Comparison of ENCODE assay signal across 11 cellular contexts in the genomic region with DNA sequence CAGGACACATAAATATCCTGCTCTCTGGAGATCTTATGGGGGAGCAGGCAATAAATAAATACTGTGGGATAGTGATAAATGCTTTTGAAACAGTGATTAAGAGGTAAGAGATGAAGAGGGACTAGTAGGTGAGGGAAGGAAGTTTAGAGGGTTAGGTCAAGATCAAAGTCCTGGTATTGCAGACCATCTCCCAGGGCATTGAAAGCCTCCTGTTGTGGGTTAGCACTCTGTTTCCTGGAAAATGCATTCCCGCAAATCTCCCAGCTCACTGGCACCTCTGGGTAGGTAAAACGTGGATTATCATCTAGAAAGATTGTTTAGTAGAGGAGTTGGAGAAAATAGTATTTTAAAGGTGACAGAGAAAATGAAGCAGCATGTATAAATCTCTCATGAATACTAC. TPM values are rescaled to one million over a fixed set of nuclear protein-coding genes. Genes with fewer than 3 reads are reported as not detected.
DNase-seq lines count a peak whose midpoint lies in the region; ATAC-seq and TF ChIP-seq lines count a peak whose summit lies in the region.
"Had no signal": no experiment of that assay in that cellular context is flagged by ENCODE, and none has a peak within 500 bp of the region (broad histone marks: within the 10 kb centered on the region; RNA-seq: fewer than 3 reads in every experiment).

No MANE protein-coding gene starts in this region.

- H3K4me1 ChIP-seq in ACC112 (ENCODE audit: control insufficient read depth, insufficient read depth, low read length, unreplicated experiment) (peaks cover 18% of the 10 kb centered on the region), GM23338 (ENCODE audit: insufficient read depth) (peaks cover 50% of the 10 kb centered on the region)

- ATAC-seq in GM23338: no peak
- no peak for ATAC-seq in activated naive CD8-positive, alpha-beta T cell treated with anti-CD3 and anti-CD28 coated beads, Interleukin-2, amount 50 U/mL, for 24 hours
- ATAC-seq in memory B cell (ENCODE audit: low read depth): no peak
- no peak for ATAC-seq in GM18907 (IDR thresholded peaks at IDR 0.05; ENCODE audit: unreplicated experiment)
- ATAC-seq in HG03469 (IDR thresholded peaks at IDR 0.05; ENCODE audit: unreplicated experiment): no peak
- ATAC-seq: heart left ventricle had no signal

- H3K9me3 Mint-ChIP-seq in GM23338 (no peaks in the 10 kb centered on the region; the same call in 2 of the 3 replicates), memory B cell (no peaks in the 10 kb centered on the region)
- H3K9me3 Mint-ChIP-seq in activated naive CD8-positive, alpha-beta T cell treated with anti-CD3 and anti-CD28 coated beads, Interleukin-2, amount 50 U/mL, for 24 hours: no peaks in the 10 kb centered on the region

- no peaks in the 10 kb centered on the region for H3K9me2 ChIP-seq in GM23338 (ENCODE audit: insufficient read depth)

- peak overlapping the region; percentile 93 for H3K4me3 Mint-ChIP-seq in GM23338
- H3K4me3 Mint-ChIP-seq in activated naive CD8-positive, alpha-beta T cell treated with anti-CD3 and anti-CD28 coated beads, Interleukin-2, amount 50 U/mL, for 24 hours: peak overlapping the region; percentile 92
- H3K4me3 Mint-ChIP-seq in memory B cell: peak overlapping the region; percentile 90

- no peaks in the 10 kb centered on the region for H3K36me3 ChIP-seq in ACC112 (ENCODE audit: insufficient read depth, low read length)
- no peaks in the 10 kb centered on the region for H3K36me3 ChIP-seq in GM23338 (ENCODE audit: insufficient read depth)
- H3K36me3 ChIP-seq: heart left ventricle had no signal

- H3K27me3 Mint-ChIP-seq in GM23338 (ENCODE audit: insufficient read depth, low read depth, poor library complexity) (peaks cover 31% of the 10 kb centered on the region), memory B cell (no peaks in the 10 kb centered on the region)
- H3K27me3 Mint-ChIP-seq in activated naive CD8-positive, alpha-beta T cell treated with anti-CD3 and anti-CD28 coated beads, Interleukin-2, amount 50 U/mL, for 24 hours: peaks cover 6% of the 10 kb centered on the region

- H3K4me2 ChIP-seq in GM23338: peak overlapping the region; percentile 91

- H3K27ac Mint-ChIP-seq in GM23338: no peak overlapping the region
- no peak overlapping the region for H3K27ac Mint-ChIP-seq in activated naive CD8-positive, alpha-beta T cell treated with anti-CD3 and anti-CD28 coated beads, Interleukin-2, amount 50 U/mL, for 24 hours
- H3K27ac Mint-ChIP-seq in memory B cell: peak overlapping the region; percentile 89

- no peak for TF ChIP-seq POLR2A in erythroblast (IDR thresholded peaks at IDR 0.05; ENCODE audit: low read length)

- H3F3A ChIP-seq in GM23338 (replicated peaks; ENCODE audit: low read depth): no peaks in the 10 kb centered on the region; the same call in 1 of the 2 replicates

- H3K27ac ChIP-seq in ACC112 (ENCODE audit: low read depth, low read length) (no peak overlapping the region), GM23338 (ENCODE audit: low read depth) (no peak overlapping the region)

- DNase-seq in GM23338 (ENCODE audit: low spot score): no peak
- DNase-seq in activated naive CD8-positive, alpha-beta T cell treated with anti-CD3 and anti-CD28 coated beads, Interleukin-2, amount 50 U/mL, for 24 hours: no peak
- no peak for DNase-seq in memory B cell (ENCODE audit: low spot score in 2 of 2)
- no peak for DNase-seq in erythroblast (lab: John Stamatoyannopoulos, UW)
- no peak for DNase-seq in hippocampal formation (lab: John Stamatoyannopoulos, UW)
- DNase-seq: DMS79 treated with DMSO at 0.1 percent for 48 hours, heart left ventricle, NCI-H2081 had no signal

- H4K20me1 ChIP-seq in GM23338 (replicated peaks; ENCODE audit: insufficient read depth): peaks cover 2% of the 10 kb centered on the region; the same call in 1 of the 2 replicates

- H2AFZ ChIP-seq in ACC112 (ENCODE audit: low read length, unreplicated experiment) (no peak overlapping the region), GM23338 (no peak overlapping the region)

- H3K79me2 ChIP-seq in ACC112 (ENCODE audit: control insufficient read depth, insufficient read depth, low read length, unreplicated experiment) (peaks cover 55% of the 10 kb centered on the region), GM23338 (replicated peaks; ENCODE audit: insufficient read depth) (peaks cover 60% of the 10 kb centered on the region)

- no peaks in the 10 kb centered on the region; the same call in 2 of the 3 replicates for H3K36me3 Mint-ChIP-seq in GM23338 (ENCODE audit: low read depth)
- peaks cover 2% of the 10 kb centered on the region for H3K36me3 Mint-ChIP-seq in activated naive CD8-positive, alpha-beta T cell treated with anti-CD3 and anti-CD28 coated beads, Interleukin-2, amount 50 U/mL, for 24 hours (ENCODE audit: low read depth)
- H3K36me3 Mint-ChIP-seq in memory B cell: no peaks in the 10 kb centered on the region

- H3K4me3 ChIP-seq in ACC112 (ENCODE audit: low read depth, low read length) (peak overlapping the region; percentile 80), GM23338 (peak overlapping the region; percentile 84)

- H3K4me1 Mint-ChIP-seq in GM23338 (peaks cover 46% of the 10 kb centered on the region), memory B cell (peaks cover 41% of the 10 kb centered on the region)
- peaks cover 47% of the 10 kb centered on the region for H3K4me1 Mint-ChIP-seq in activated naive CD8-positive, alpha-beta T cell treated with anti-CD3 and anti-CD28 coated beads, Interleukin-2, amount 50 U/mL, for 24 hours

- no peaks in the 10 kb centered on the region for H3K27me3 ChIP-seq in ACC112 (ENCODE audit: insufficient read depth, low read length)
- H3K27me3 ChIP-seq in GM23338 (ENCODE audit: insufficient read depth): peaks cover 41% of the 10 kb centered on the region

- no peak for TF ChIP-seq CTCF in GM23338 (conservative IDR thresholded peaks at IDR 0.05; ENCODE audit: low read depth in 2 of 2)

TF ChIP-seq in GM23338, 12 proteins besides CTCF, POLR2A, EP300 and RAD21 (continues in another document):
- no peak for TF ChIP-seq JUNB (IDR thresholded peaks at IDR 0.05; ENCODE audit: unreplicated experiment)
- no peak for TF ChIP-seq NANOG (IDR thresholded peaks at IDR 0.05; ENCODE audit: borderline replicate concordance)
- TF ChIP-seq, protein P1, sequence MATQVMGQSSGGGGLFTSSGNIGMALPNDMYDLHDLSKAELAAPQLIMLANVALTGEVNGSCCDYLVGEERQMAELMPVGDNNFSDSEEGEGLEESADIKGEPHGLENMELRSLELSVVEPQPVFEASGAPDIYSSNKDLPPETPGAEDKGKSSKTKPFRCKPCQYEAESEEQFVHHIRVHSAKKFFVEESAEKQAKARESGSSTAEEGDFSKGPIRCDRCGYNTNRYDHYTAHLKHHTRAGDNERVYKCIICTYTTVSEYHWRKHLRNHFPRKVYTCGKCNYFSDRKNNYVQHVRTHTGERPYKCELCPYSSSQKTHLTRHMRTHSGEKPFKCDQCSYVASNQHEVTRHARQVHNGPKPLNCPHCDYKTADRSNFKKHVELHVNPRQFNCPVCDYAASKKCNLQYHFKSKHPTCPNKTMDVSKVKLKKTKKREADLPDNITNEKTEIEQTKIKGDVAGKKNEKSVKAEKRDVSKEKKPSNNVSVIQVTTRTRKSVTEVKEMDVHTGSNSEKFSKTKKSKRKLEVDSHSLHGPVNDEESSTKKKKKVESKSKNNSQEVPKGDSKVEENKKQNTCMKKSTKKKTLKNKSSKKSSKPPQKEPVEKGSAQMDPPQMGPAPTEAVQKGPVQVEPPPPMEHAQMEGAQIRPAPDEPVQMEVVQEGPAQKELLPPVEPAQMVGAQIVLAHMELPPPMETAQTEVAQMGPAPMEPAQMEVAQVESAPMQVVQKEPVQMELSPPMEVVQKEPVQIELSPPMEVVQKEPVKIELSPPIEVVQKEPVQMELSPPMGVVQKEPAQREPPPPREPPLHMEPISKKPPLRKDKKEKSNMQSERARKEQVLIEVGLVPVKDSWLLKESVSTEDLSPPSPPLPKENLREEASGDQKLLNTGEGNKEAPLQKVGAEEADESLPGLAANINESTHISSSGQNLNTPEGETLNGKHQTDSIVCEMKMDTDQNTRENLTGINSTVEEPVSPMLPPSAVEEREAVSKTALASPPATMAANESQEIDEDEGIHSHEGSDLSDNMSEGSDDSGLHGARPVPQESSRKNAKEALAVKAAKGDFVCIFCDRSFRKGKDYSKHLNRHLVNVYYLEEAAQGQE (IDR thresholded peaks at IDR 0.05; ENCODE audit: unreplicated experiment): no peak
- TF ChIP-seq ZNF331 (CRISPR knock-in tag; IDR thresholded peaks at IDR 0.05; ENCODE audit: low read depth): no peak
- no peak for TF ChIP-seq POLR2AphosphoS5 (IDR thresholded peaks at IDR 0.05; ENCODE audit: low read depth)
- no peak for TF ChIP-seq EZH2phosphoT487 (IDR thresholded peaks at IDR 0.05; ENCODE audit: unreplicated experiment)

RNA-seq across cellular contexts. Expression of a gene that starts 2.2 kb away (rescaled TPM):
- 17.7 and 25.0 TPM in 2 replicates for total RNA-seq in GM23338 (2014; rRNA removed; shearing (Covaris generic))
- polyA plus RNA-seq in GM23338 (2016; fragmentation: Nextera tagmentation; extraction: Ambion mirVana): 6.9 TPM in 2 replicates

RNA-seq across cellular contexts. Expression of a gene that starts 7.8 kb away (rescaled TPM):
- 37.7 and 38.4 TPM in 2 replicates for total RNA-seq in GM23338 (2014; rRNA removed; shearing (Covaris generic))
- polyA plus RNA-seq in GM23338 (2016; fragmentation: Nextera tagmentation; extraction: Ambion mirVana): 59.2 and 73.3 TPM in 2 replicates
